ENCODE assay signal across 22 cellular contexts in the genomic region with DNA sequence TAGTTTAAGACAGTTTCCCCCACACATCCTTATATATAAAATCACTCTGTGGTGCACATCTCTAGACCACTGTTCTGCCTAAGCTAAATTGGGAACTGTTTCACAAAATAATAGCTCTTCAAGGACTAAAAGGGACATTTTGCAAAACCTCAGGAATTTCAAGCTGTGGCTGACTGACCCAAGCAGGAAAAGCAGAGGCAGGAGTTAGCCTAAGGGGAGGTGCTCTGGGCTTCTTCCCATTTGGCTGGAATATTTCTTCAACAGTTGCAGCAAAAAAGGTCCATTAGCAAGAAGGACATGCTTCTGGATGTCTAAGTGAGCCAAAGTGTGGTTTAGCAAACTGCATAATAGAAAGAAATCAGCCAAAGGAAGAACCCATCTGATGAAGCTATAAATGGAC.
DNase-seq lines count a peak whose midpoint lies in the region; ATAC-seq and TF ChIP-seq lines count a peak whose summit lies in the region.
"Had no signal": no experiment of that assay in that cellular context is flagged by ENCODE, and none has a peak within 500 bp of the region (broad histone marks: within the 10 kb centered on the region; RNA-seq: fewer than 3 reads in every experiment).

No MANE protein-coding gene starts in this region.

- no peak for ATAC-seq in GM18861 (IDR thresholded peaks at IDR 0.05; ENCODE audit: unreplicated experiment)
- ATAC-seq in HG03354 (IDR thresholded peaks at IDR 0.05; ENCODE audit: poor library complexity, severe bottlenecking, unreplicated experiment): no peak
- ATAC-seq: gastroesophageal sphincter, lower lobe of right lung had no signal

- in situ Hi-C loops in astrocyte of the spinal cord (cut with HindIII; ENCODE audit: low sequenced_read_pairs): no loop called here

- TF ChIP-seq CTCF in astrocyte of the spinal cord (IDR thresholded peaks at IDR 0.05; ENCODE audit: low read depth, low read length): no peak

- no peak overlapping the region for H3K4me3 ChIP-seq in astrocyte of the spinal cord (ENCODE audit: low read depth, low read length)
- H3K4me3 ChIP-seq: ascending aorta, gastroesophageal sphincter, lower lobe of right lung, MG63, prostate gland, skin epidermis had no signal

- DNase-seq in GM04503 (ENCODE audit: low read depth) (peak; percentile 47), astrocyte of the spinal cord (ENCODE audit: low read depth, low spot score) (peak; percentile 58), iris pigment epithelial cell (ENCODE audit: low read depth) (peak; percentile 9), stromal cell of bone marrow (ENCODE audit: low read depth) (peak; percentile 42), NOMO-1 treated with DMSO at 0.1 percent for 48 hours (lab: John Stamatoyannopoulos, UW; ENCODE audit: unreplicated experiment) (no peak)
- DNase-seq: activated CD4-positive, alpha-beta T cell treated with anti-CD3 and anti-CD28 coated beads, Interleukin-2, amount 50 U/mL, for 48 hours; activated CD8-positive, alpha-beta memory T cell treated with anti-CD3 and anti-CD28 coated beads, Interleukin-2, amount 50 U/mL, for 4 hours; BE2C; Caco-2; DND-41; effector CD4-positive, alpha-beta T cell; lower lobe of right lung; MG63; NCI-H1417 treated with DMSO at 0.1 percent for 48 hours; SIG-M5; stimulated activated CD4-positive, alpha-beta T cell treated with anti-CD3 and anti-CD28 coated beads, Interleukin-1b, Interleukin-23, amount 100 ng/mL, for 48 hours had no signal
